9 cellular contexts compared by ENCODE assay signal in genomic region chr17:44354582-44355309, GRCh38. TPM values are rescaled to one million over a fixed set of nuclear protein-coding genes. Genes with fewer than 3 reads are reported as not detected.
DNase-seq lines count a peak whose midpoint lies in the region; ATAC-seq, FAIRE-seq and TF ChIP-seq lines count a peak whose summit lies in the region.
"Had no signal": no experiment of that assay in that cellular context is flagged by ENCODE, and none has a peak within 500 bp of the region (broad histone marks: within the 10 kb centered on the region; RNA-seq: fewer than 3 reads in every experiment).

No MANE protein-coding gene starts in this region.

- no peak for ATAC-seq in GM18498 (IDR thresholded peaks at IDR 0.05; ENCODE audit: unreplicated experiment)

- DNase-seq in G401 (ENCODE audit: low spot score) = peak; percentile 12
- DNase-seq in T-helper 9 cell = peak; percentile 59
- no peak for DNase-seq in bronchial epithelial cell (ENCODE audit: low read depth)
- DNase-seq in neural crest cell (ENCODE audit: low read depth, low spot score) = peak; percentile 75
- no peak for DNase-seq in NCI-H2227 (lab: John Stamatoyannopoulos, UW; ENCODE audit: unreplicated experiment)
- no peak for DNase-seq in thyroid gland
- no peak for DNase-seq in NCI-H146 treated with DMSO at 0.1 percent for 48 hours (lab: John Stamatoyannopoulos, UW; ENCODE audit: unreplicated experiment)

- H3K36me3 Mint-ChIP-seq in neural crest cell (ENCODE audit: low read depth) = peaks cover 3% of the 10 kb centered on the region

- intact Hi-C loops in thyroid gland (cut with DNase I) = no loop called here

- WGBS in thyroid gland, 2 donors = 76 to 85% methylated on average over 31 to 33 of the region's 67 CpGs

- TF ChIP-seq CTCF in bronchial epithelial cell (IDR thresholded peaks at IDR 0.05; ENCODE audit: insufficient read depth, low read length, severe bottlenecking) = peak; percentile 35
- TF ChIP-seq CTCF in neural crest cell (conservative IDR thresholded peaks at IDR 0.05) = peak; percentile 68
- TF ChIP-seq CTCF in thyroid gland (IDR thresholded peaks at IDR 0.05) = peak in 2 of 6 experiments; percentile 16 to 17

- H3K9me3 Mint-ChIP-seq in neural crest cell = no peaks in the 10 kb centered on the region

- H3K9me3 ChIP-seq in thyroid gland = no peaks in the 10 kb centered on the region
- H3K9me3 ChIP-seq: thoracic aorta had no signal

- TF ChIP-seq POLR2A in thyroid gland (IDR thresholded peaks at IDR 0.05) = no peak

- H3K36me3 ChIP-seq in bronchial epithelial cell (ENCODE audit: control insufficient read depth, insufficient read depth, low read length) (peaks cover 27% of the 10 kb centered on the region), thyroid gland (peaks cover 26 to 27% of the 10 kb centered on the region in 2 donors)

- peaks cover 8% of the 10 kb centered on the region for H3K27me3 Mint-ChIP-seq in neural crest cell (ENCODE audit: low read depth)

- in situ Hi-C loops in G401 (cut with HindIII; ENCODE audit: low sequenced_read_pairs) = no loop called here

- no peak overlapping the region for H3K27ac Mint-ChIP-seq in neural crest cell (ENCODE audit: unreplicated experiment)

- H3K4me1 ChIP-seq in thyroid gland = no peaks in the 10 kb centered on the region

- no peak overlapping the region for H3K4me3 ChIP-seq in bronchial epithelial cell (ENCODE audit: low read depth, low read length)
- H3K4me3 ChIP-seq in thyroid gland (replicated peaks in 1 of 3) = no peak overlapping the region
- H3K4me3 ChIP-seq: thoracic aorta had no signal

- no peak for FAIRE-seq in bronchial epithelial cell (lab: Jason Lieb, UNC)

- H3K27ac ChIP-seq in thyroid gland = no peak overlapping the region
- H3K27ac ChIP-seq: thoracic aorta had no signal

- peak overlapping the region; percentile 67 for H3K4me3 Mint-ChIP-seq in neural crest cell

- H3K27me3 ChIP-seq in bronchial epithelial cell (ENCODE audit: control insufficient read depth, insufficient read depth, low read length) (no peaks in the 10 kb centered on the region), thyroid gland (no peaks in the 10 kb centered on the region)

- peaks cover 5% of the 10 kb centered on the region for H3K4me1 Mint-ChIP-seq in neural crest cell

RNA-seq across cellular contexts. Expression of gene FAM171A2, which starts 8.9 kb away (rescaled TPM):
- total RNA-seq in G401 (2014; rRNA removed; shearing (Covaris generic)) = 22.2 and 23.6 TPM in 2 replicates
- 0.53 and 0.90 TPM in 2 replicates for total RNA-seq in bronchial epithelial cell
- 50.6 and 51.9 TPM in 2 replicates for total RNA-seq in neural crest cell
- 10 to 100 TPM in 2 of 4 donors, 1 to 10 TPM in 2; 7.1 to 15.0 (median 10.4) TPM for total RNA-seq in thyroid gland

RNA-seq across cellular contexts. Expression of gene GRN, which starts 9.6 kb away (rescaled TPM):
- total RNA-seq in G401 (2014; rRNA removed; shearing (Covaris generic)) = 243 and 344 TPM in 2 replicates
- total RNA-seq in bronchial epithelial cell (200 and 513 TPM in 2 replicates), neural crest cell (59.7 and 70.0 TPM in 2 replicates), thyroid gland (100 to 1,000 TPM; 259 to 292 (median 264) TPM)

RNA-seq across cellular contexts. Expression of gene SLC25A39, which starts 30.1 kb away (rescaled TPM):
- 335 and 340 TPM in 2 replicates for total RNA-seq in G401 (2014; rRNA removed; shearing (Covaris generic))
- total RNA-seq in bronchial epithelial cell (83.7 and 113 TPM in 2 replicates), neural crest cell (114 and 122 TPM in 2 replicates), thyroid gland (100 to 1,000 TPM in 2 of 4 donors, 10 to 100 TPM in 2; 82.5 to 201 (median 144) TPM)

RNA-seq across cellular contexts. Expression of gene ITGA2B, which starts 34.7 kb away (rescaled TPM):
- 0.17 TPM in 1 of 2 replicates, not detected in the other for total RNA-seq in G401 (2014; rRNA removed; shearing (Covaris generic))
- total RNA-seq in bronchial epithelial cell (under 0.01 TPM in 1 of 2 replicates, not detected in the other), neural crest cell (7.3 and 8.1 TPM in 2 replicates), thyroid gland (1 to 10 TPM; 2.0 to 4.6 (median 3.3) TPM)

RNA-seq across cellular contexts. Expression of gene RUNDC3A, which starts 46.3 kb away (rescaled TPM):
- 3.4 and 3.8 TPM in 2 replicates for total RNA-seq in G401 (2014; rRNA removed; shearing (Covaris generic))
- 0.26 and 3.1 TPM in 2 replicates for total RNA-seq in bronchial epithelial cell
- total RNA-seq in neural crest cell = 8.7 and 12.9 TPM in 2 replicates
- 1 to 10 TPM in 3 of 4 donors, under 1 TPM in 1; 0.89 to 4.1 (median 2.1) TPM for total RNA-seq in thyroid gland

Comparison
In these comparisons a context has a peak if more than half of its experiments do, and no peak if none do; other contexts are left out.
1. DNase-seq: peak in G401 (single experiment), T-helper 9 cell (single experiment) and neural crest cell (single experiment); none in bronchial epithelial cell (single experiment), NCI-H2227 (single experiment), thyroid gland (0 of 2) and NCI-H146 treated with DMSO at 0.1 percent for 48 hours (single experiment).